In genomic region chr10:30784896-30785605, GRCh38 we compare ENCODE assay signal across 8 cellular contexts.
A peak's percentile ranks its signal among the peaks of the same experiment; 100 is the strongest.
DNase-seq lines count a peak whose midpoint lies in the region; ATAC-seq and TF ChIP-seq lines count a peak whose summit lies in the region.

No MANE protein-coding gene starts in this region.

- ATAC-seq in stimulated activated naive B cell treated with anti-CD40 and anti-IgM and Interleukin-4, amounts not matched to agents 10 μg/mL and 1 μg/mL and 100 μg/mL, for 72 hours (replicated peaks) = peak; percentile 42 to 49
- no peak for ATAC-seq in GM21528 (IDR thresholded peaks at IDR 0.05; ENCODE audit: low FRiP score, unreplicated experiment)

- H3K4me1 Mint-ChIP-seq in activated CD4-positive, alpha-beta memory T cell treated with anti-CD3 and anti-CD28 coated beads for 36 hours (ENCODE audit: low read depth) = peaks cover 22% of the 10 kb centered on the region
- peaks cover 22% of the 10 kb centered on the region for H3K4me1 Mint-ChIP-seq in endothelial cell (ENCODE audit: unreplicated experiment)
- H3K4me1 Mint-ChIP-seq in stimulated activated naive B cell treated with anti-CD40 and anti-IgM and Interleukin-4, amounts not matched to agents 10 μg/mL and 1 μg/mL and 100 μg/mL, for 72 hours = peaks cover 9% of the 10 kb centered on the region in 2 donors

- DNase-seq in GM04504 (ENCODE audit: low read depth) (peak; percentile 38), MV-4-11 (lab: John Stamatoyannopoulos, UW) (peak; percentile 23), endothelial cell (ENCODE audit: low spot score) (peak; percentile 70), medulla oblongata (ENCODE audit: extremely low spot score) (peak; percentile 92), amniotic stem cell (lab: John Stamatoyannopoulos, UW) (no peak)
- DNase-seq in activated CD4-positive, alpha-beta memory T cell treated with anti-CD3 and anti-CD28 coated beads for 36 hours = peak; percentile 21
- DNase-seq in stimulated activated naive B cell treated with anti-CD40 and anti-IgM and Interleukin-4, amounts not matched to agents 10 μg/mL and 1 μg/mL and 100 μg/mL, for 72 hours = no peak

- no peak overlapping the region for H3K27ac Mint-ChIP-seq in activated CD4-positive, alpha-beta memory T cell treated with anti-CD3 and anti-CD28 coated beads for 36 hours
- no peak overlapping the region for H3K27ac Mint-ChIP-seq in endothelial cell (ENCODE audit: unreplicated experiment)
- peak overlapping the region; percentile 37 for H3K27ac Mint-ChIP-seq in stimulated activated naive B cell treated with anti-CD40 and anti-IgM and Interleukin-4, amounts not matched to agents 10 μg/mL and 1 μg/mL and 100 μg/mL, for 72 hours

- intact Hi-C loops in activated CD4-positive, alpha-beta memory T cell treated with anti-CD3 and anti-CD28 coated beads for 36 hours (cut with micrococcal nuclease) = loop anchor here (1.0 to 5.0 kb wide), 5 partner anchors 58 to 1023 kb away; no protein-coding TSS in a partner anchor

- no peaks in the 10 kb centered on the region for H3K27me3 Mint-ChIP-seq in activated CD4-positive, alpha-beta memory T cell treated with anti-CD3 and anti-CD28 coated beads for 36 hours
- H3K27me3 Mint-ChIP-seq in endothelial cell (ENCODE audit: unreplicated experiment) = peaks cover 6% of the 10 kb centered on the region
- peaks cover 16 to 30% of the 10 kb centered on the region in 2 donors for H3K27me3 Mint-ChIP-seq in stimulated activated naive B cell treated with anti-CD40 and anti-IgM and Interleukin-4, amounts not matched to agents 10 μg/mL and 1 μg/mL and 100 μg/mL, for 72 hours

- H3K36me3 Mint-ChIP-seq in activated CD4-positive, alpha-beta memory T cell treated with anti-CD3 and anti-CD28 coated beads for 36 hours = no peaks in the 10 kb centered on the region
- no peaks in the 10 kb centered on the region for H3K36me3 Mint-ChIP-seq in endothelial cell (ENCODE audit: low read depth, unreplicated experiment)
- H3K36me3 Mint-ChIP-seq in stimulated activated naive B cell treated with anti-CD40 and anti-IgM and Interleukin-4, amounts not matched to agents 10 μg/mL and 1 μg/mL and 100 μg/mL, for 72 hours = peaks cover 3 to 4% of the 10 kb centered on the region in 2 donors

- TF ChIP-seq CTCF in endothelial cell (IDR thresholded peaks at IDR 0.05; ENCODE audit: unreplicated experiment) = no peak

- no peaks in the 10 kb centered on the region for H3K9me3 Mint-ChIP-seq in activated CD4-positive, alpha-beta memory T cell treated with anti-CD3 and anti-CD28 coated beads for 36 hours
- no peaks in the 10 kb centered on the region for H3K9me3 Mint-ChIP-seq in endothelial cell (ENCODE audit: unreplicated experiment)
- H3K9me3 Mint-ChIP-seq in stimulated activated naive B cell treated with anti-CD40 and anti-IgM and Interleukin-4, amounts not matched to agents 10 μg/mL and 1 μg/mL and 100 μg/mL, for 72 hours = peaks cover 0 to 3% of the 10 kb centered on the region in 2 donors

- H3K4me3 Mint-ChIP-seq in activated CD4-positive, alpha-beta memory T cell treated with anti-CD3 and anti-CD28 coated beads for 36 hours = peak overlapping the region; percentile 62
- peak overlapping the region; percentile 83 for H3K4me3 Mint-ChIP-seq in endothelial cell (ENCODE audit: unreplicated experiment)
- H3K4me3 Mint-ChIP-seq in stimulated activated naive B cell treated with anti-CD40 and anti-IgM and Interleukin-4, amounts not matched to agents 10 μg/mL and 1 μg/mL and 100 μg/mL, for 72 hours = peak overlapping the region; percentile 80 to 86

- POLR2A ChIA-PET in activated CD4-positive, alpha-beta memory T cell treated with anti-CD3 and anti-CD28 coated beads for 36 hours (lab: Charles Lee) = interaction anchor here (0.9 kb wide), 1 partner anchor 247 kb away, joined by 5 read pairs; the partner anchor contains the start of gene ZNF438

- CTCF ChIA-PET in activated CD4-positive, alpha-beta memory T cell treated with anti-CD3 and anti-CD28 coated beads for 36 hours (lab: Charles Lee) = interaction anchor here (0.6 to 4.3 kb wide), 25 partner anchors 9 to 1024 kb away, joined by 3 to 27 read pairs (median 4); partner anchors contain the start of gene ZNF438

Comparison
In these comparisons a context has a peak if more than half of its experiments do, and no peak if none do; other contexts are left out.
1. DNase-seq: peak in GM04504 (single experiment), MV-4-11 (single experiment), activated CD4-positive, alpha-beta memory T cell treated with anti-CD3 and anti-CD28 coated beads for 36 hours (single experiment), endothelial cell (single experiment) and medulla oblongata (single experiment); none in stimulated activated naive B cell treated with anti-CD40 and anti-IgM and Interleukin-4, amounts not matched to agents 10 μg/mL and 1 μg/mL and 100 μg/mL, for 72 hours (single experiment) and amniotic stem cell (single experiment).
2. Peak in every context shown above with its lines, with median percentiles within 50 percentile points of each other: H3K4me3 Mint-ChIP-seq.